In genomic region chr20:51529758-51530157, GRCh38 we compare ENCODE assay signal across 10 cellular contexts. TPM values are rescaled to one million over a fixed set of nuclear protein-coding genes. Genes with fewer than 3 reads are reported as not detected.
DNase-seq lines count a peak whose midpoint lies in the region; ATAC-seq and TF ChIP-seq lines count a peak whose summit lies in the region.
"Had no signal": no experiment of that assay in that cellular context is flagged by ENCODE, and none has a peak within 500 bp of the region (broad histone marks: within the 10 kb centered on the region; RNA-seq: fewer than 3 reads in every experiment).

No MANE protein-coding gene starts in this region.

- H3K4me1 Mint-ChIP-seq in stimulated activated naive B cell treated with anti-CD40 and anti-IgM and Interleukin-4, amounts not matched to agents 10 μg/mL and 1 μg/mL and 100 μg/mL, for 72 hours: peaks cover 71 to 95% of the 10 kb centered on the region in 2 donors
- H3K4me1 Mint-ChIP-seq in glutamatergic neuron (ENCODE audit: low read depth, unreplicated experiment): peaks cover 7% of the 10 kb centered on the region

- no peak overlapping the region for H3K14ac ChIP-seq in mesenchymal stem cell (ENCODE audit: low read length in 2 of 2)

- no peaks in the 10 kb centered on the region for H3K27me3 Mint-ChIP-seq in stimulated activated naive B cell treated with anti-CD40 and anti-IgM and Interleukin-4, amounts not matched to agents 10 μg/mL and 1 μg/mL and 100 μg/mL, for 72 hours
- peaks cover 2% of the 10 kb centered on the region for H3K27me3 Mint-ChIP-seq in glutamatergic neuron (ENCODE audit: unreplicated experiment)

- peaks cover 60% of the 10 kb centered on the region for H4K20me1 ChIP-seq in OCI-LY3 (ENCODE audit: insufficient read depth, low read length)

- H2AFZ ChIP-seq in OCI-LY3 (ENCODE audit: low read depth, low read length) (no peak overlapping the region), mesenchymal stem cell (ENCODE audit: low read depth, low read length) (no peak overlapping the region)

- no peaks in the 10 kb centered on the region for H3K27me3 ChIP-seq in OCI-LY3 (ENCODE audit: low read depth, low read length)
- no peaks in the 10 kb centered on the region for H3K27me3 ChIP-seq in mesenchymal stem cell (ENCODE audit: control insufficient read depth in 1 of 2, insufficient read depth in 1 of 2, low read length in 2 of 2)

- H3K4me1 ChIP-seq in OCI-LY3 (ENCODE audit: low read length): peaks cover 84% of the 10 kb centered on the region
- H3K4me1 ChIP-seq in mesenchymal stem cell (ENCODE audit: control insufficient read depth, insufficient read depth, low read depth, low read length): peaks cover 23% of the 10 kb centered on the region

- H3K9me3 Mint-ChIP-seq in stimulated activated naive B cell treated with anti-CD40 and anti-IgM and Interleukin-4, amounts not matched to agents 10 μg/mL and 1 μg/mL and 100 μg/mL, for 72 hours: no peaks in the 10 kb centered on the region
- peaks cover 2% of the 10 kb centered on the region for H3K9me3 Mint-ChIP-seq in glutamatergic neuron (ENCODE audit: unreplicated experiment)

- H3K4me2 ChIP-seq in OCI-LY3 (ENCODE audit: low read length) (peak overlapping the region; percentile 80), mesenchymal stem cell (ENCODE audit: low read length, poor library complexity, severe bottlenecking) (no peak overlapping the region)

- peak; percentile 36 to 55 for ATAC-seq in stimulated activated naive B cell treated with anti-CD40 and anti-IgM and Interleukin-4, amounts not matched to agents 10 μg/mL and 1 μg/mL and 100 μg/mL, for 72 hours (replicated peaks)

- H3K4me3 ChIP-seq in OCI-LY3 (ENCODE audit: low read length) (peak overlapping the region; percentile 65), mesenchymal stem cell (ENCODE audit: insufficient read depth in 1 of 2, low read depth in 1 of 2, low read length in 2 of 2) (peak overlapping the region in 1 of 2 experiments; percentile 0)

- no peak for TF ChIP-seq CTCF in OCI-LY3 (IDR thresholded peaks at IDR 0.05; ENCODE audit: low read depth, low read length)
- TF ChIP-seq CTCF in glutamatergic neuron (IDR thresholded peaks at IDR 0.05; ENCODE audit: partially characterized antibody, unreplicated experiment): no peak

- peak overlapping the region; percentile 98 for H3K27ac Mint-ChIP-seq in stimulated activated naive B cell treated with anti-CD40 and anti-IgM and Interleukin-4, amounts not matched to agents 10 μg/mL and 1 μg/mL and 100 μg/mL, for 72 hours
- no peak overlapping the region for H3K27ac Mint-ChIP-seq in glutamatergic neuron (ENCODE audit: unreplicated experiment)

- H3K23ac ChIP-seq in mesenchymal stem cell (ENCODE audit: low read length in 2 of 2): no peak overlapping the region

- H2BK15ac ChIP-seq in mesenchymal stem cell (ENCODE audit: low read depth, poor library complexity, severe bottlenecking): no peak overlapping the region

- peaks cover 100% of the 10 kb centered on the region for H3K79me2 ChIP-seq in OCI-LY3 (ENCODE audit: low read length)

- H3K4me3 Mint-ChIP-seq in stimulated activated naive B cell treated with anti-CD40 and anti-IgM and Interleukin-4, amounts not matched to agents 10 μg/mL and 1 μg/mL and 100 μg/mL, for 72 hours: peak overlapping the region; percentile 59 to 66
- no peak overlapping the region for H3K4me3 Mint-ChIP-seq in glutamatergic neuron (ENCODE audit: unreplicated experiment)

- H3K36me3 ChIP-seq in OCI-LY3 (replicated peaks; ENCODE audit: low read depth, low read length): peaks cover 18% of the 10 kb centered on the region
- peaks cover 0 to 4% of the 10 kb centered on the region in 2 experiments for H3K36me3 ChIP-seq in mesenchymal stem cell (ENCODE audit: control insufficient read depth in 1 of 2, insufficient read depth in 2 of 2, low read depth in 1 of 2, low read length in 2 of 2)

- H3K18ac ChIP-seq in mesenchymal stem cell (ENCODE audit: low read depth in 1 of 2, low read length in 2 of 2): no peak overlapping the region

- H2BK120ac ChIP-seq in mesenchymal stem cell (ENCODE audit: low read depth, low read length): no peak overlapping the region

- peak overlapping the region; percentile 87 for H3K27ac ChIP-seq in OCI-LY3 (ENCODE audit: low read length)
- H3K27ac ChIP-seq in mesenchymal stem cell (ENCODE audit: low read length, poor library complexity, severe bottlenecking): no peak overlapping the region
- H3K27ac ChIP-seq: epithelial cell of prostate had no signal

- H2AK5ac ChIP-seq in mesenchymal stem cell (ENCODE audit: low read length, severe bottlenecking): no peak overlapping the region

- no peak overlapping the region for H2BK5ac ChIP-seq in mesenchymal stem cell (ENCODE audit: low read depth, low read length, poor library complexity, severe bottlenecking)

- H4K8ac ChIP-seq in mesenchymal stem cell (ENCODE audit: low read length): no peak overlapping the region

- H2BK12ac ChIP-seq in mesenchymal stem cell (ENCODE audit: low read length in 2 of 2): no peak overlapping the region

- DNase-seq in activated T-cell treated with anti-CD3 and anti-CD28 coated beads for 24 hours (ENCODE audit: low read depth): peak; percentile 67
- DNase-seq in mesenchymal stem cell: no peak
- DNase-seq in stimulated activated naive B cell treated with anti-CD40 and anti-IgM and Interleukin-4, amounts not matched to agents 10 μg/mL and 1 μg/mL and 100 μg/mL, for 72 hours: peak; percentile 36
- no peak for DNase-seq in Ammon's horn (ENCODE audit: low spot score)
- no peak for DNase-seq in AG08395 (ENCODE audit: low spot score)
- no peak for DNase-seq in glutamatergic neuron
- DNase-seq in NCI-H524 treated with DMSO at 0.1 percent for 48 hours (lab: John Stamatoyannopoulos, UW): no peak
- DNase-seq: MV-4-11 had no signal

- H3K4ac ChIP-seq in mesenchymal stem cell (ENCODE audit: low read depth in 1 of 2, low read length in 2 of 2): no peak overlapping the region

- no peaks in the 10 kb centered on the region for H3K79me1 ChIP-seq in mesenchymal stem cell (replicated peaks; ENCODE audit: low read length, poor library complexity, severe bottlenecking)

- H3K9me3 ChIP-seq in OCI-LY3 (ENCODE audit: insufficient read depth, low read length) (no peaks in the 10 kb centered on the region), mesenchymal stem cell (ENCODE audit: control insufficient read depth, low read length) (no peaks in the 10 kb centered on the region)

- peak overlapping the region; percentile 60 for H3K9ac ChIP-seq in OCI-LY3 (ENCODE audit: low read length)
- H3K9ac ChIP-seq in mesenchymal stem cell (ENCODE audit: low read length): peak overlapping the region; percentile 63

- H4K91ac ChIP-seq in mesenchymal stem cell (ENCODE audit: low read length): no peak overlapping the region

- WGBS in mesenchymal stem cell: 93% methylated on average over 1 of the region's 5 CpGs

- peaks cover 22 to 53% of the 10 kb centered on the region in 2 donors for H3K36me3 Mint-ChIP-seq in stimulated activated naive B cell treated with anti-CD40 and anti-IgM and Interleukin-4, amounts not matched to agents 10 μg/mL and 1 μg/mL and 100 μg/mL, for 72 hours
- H3K36me3 Mint-ChIP-seq in glutamatergic neuron (ENCODE audit: unreplicated experiment): no peaks in the 10 kb centered on the region

RNA-seq across cellular contexts. Expression of gene NFATC2, which starts 12.8 kb away (rescaled TPM):
- 3.8 TPM for polyA plus RNA-seq in mesenchymal stem cell (2013, experiment 1 of 2)
- polyA plus RNA-seq in mesenchymal stem cell (2013, experiment 2 of 2): 3.6 TPM
- not detected for total RNA-seq in glutamatergic neuron (ENCODE audit: unreplicated experiment)

Comparison
In these comparisons a context has a peak if more than half of its experiments do, and no peak if none do; other contexts are left out.
1. DNase-seq: peak in activated T-cell treated with anti-CD3 and anti-CD28 coated beads for 24 hours (single experiment) and stimulated activated naive B cell treated with anti-CD40 and anti-IgM and Interleukin-4, amounts not matched to agents 10 μg/mL and 1 μg/mL and 100 μg/mL, for 72 hours (single experiment); none in mesenchymal stem cell (single experiment), Ammon's horn (single experiment), AG08395 (single experiment), glutamatergic neuron (single experiment) and NCI-H524 treated with DMSO at 0.1 percent for 48 hours (single experiment).